In genomic region chr2:168907940-168908662, GRCh38 we compare ENCODE assay signal across 1 cellular context.
TF ChIP-seq lines count a peak whose summit lies in the region.

No MANE protein-coding gene starts in this region.

TF ChIP-seq in HepG2, 621 proteins besides CTCF, POLR2A, EP300 and RAD21:
- TF ChIP-seq, protein P1, sequence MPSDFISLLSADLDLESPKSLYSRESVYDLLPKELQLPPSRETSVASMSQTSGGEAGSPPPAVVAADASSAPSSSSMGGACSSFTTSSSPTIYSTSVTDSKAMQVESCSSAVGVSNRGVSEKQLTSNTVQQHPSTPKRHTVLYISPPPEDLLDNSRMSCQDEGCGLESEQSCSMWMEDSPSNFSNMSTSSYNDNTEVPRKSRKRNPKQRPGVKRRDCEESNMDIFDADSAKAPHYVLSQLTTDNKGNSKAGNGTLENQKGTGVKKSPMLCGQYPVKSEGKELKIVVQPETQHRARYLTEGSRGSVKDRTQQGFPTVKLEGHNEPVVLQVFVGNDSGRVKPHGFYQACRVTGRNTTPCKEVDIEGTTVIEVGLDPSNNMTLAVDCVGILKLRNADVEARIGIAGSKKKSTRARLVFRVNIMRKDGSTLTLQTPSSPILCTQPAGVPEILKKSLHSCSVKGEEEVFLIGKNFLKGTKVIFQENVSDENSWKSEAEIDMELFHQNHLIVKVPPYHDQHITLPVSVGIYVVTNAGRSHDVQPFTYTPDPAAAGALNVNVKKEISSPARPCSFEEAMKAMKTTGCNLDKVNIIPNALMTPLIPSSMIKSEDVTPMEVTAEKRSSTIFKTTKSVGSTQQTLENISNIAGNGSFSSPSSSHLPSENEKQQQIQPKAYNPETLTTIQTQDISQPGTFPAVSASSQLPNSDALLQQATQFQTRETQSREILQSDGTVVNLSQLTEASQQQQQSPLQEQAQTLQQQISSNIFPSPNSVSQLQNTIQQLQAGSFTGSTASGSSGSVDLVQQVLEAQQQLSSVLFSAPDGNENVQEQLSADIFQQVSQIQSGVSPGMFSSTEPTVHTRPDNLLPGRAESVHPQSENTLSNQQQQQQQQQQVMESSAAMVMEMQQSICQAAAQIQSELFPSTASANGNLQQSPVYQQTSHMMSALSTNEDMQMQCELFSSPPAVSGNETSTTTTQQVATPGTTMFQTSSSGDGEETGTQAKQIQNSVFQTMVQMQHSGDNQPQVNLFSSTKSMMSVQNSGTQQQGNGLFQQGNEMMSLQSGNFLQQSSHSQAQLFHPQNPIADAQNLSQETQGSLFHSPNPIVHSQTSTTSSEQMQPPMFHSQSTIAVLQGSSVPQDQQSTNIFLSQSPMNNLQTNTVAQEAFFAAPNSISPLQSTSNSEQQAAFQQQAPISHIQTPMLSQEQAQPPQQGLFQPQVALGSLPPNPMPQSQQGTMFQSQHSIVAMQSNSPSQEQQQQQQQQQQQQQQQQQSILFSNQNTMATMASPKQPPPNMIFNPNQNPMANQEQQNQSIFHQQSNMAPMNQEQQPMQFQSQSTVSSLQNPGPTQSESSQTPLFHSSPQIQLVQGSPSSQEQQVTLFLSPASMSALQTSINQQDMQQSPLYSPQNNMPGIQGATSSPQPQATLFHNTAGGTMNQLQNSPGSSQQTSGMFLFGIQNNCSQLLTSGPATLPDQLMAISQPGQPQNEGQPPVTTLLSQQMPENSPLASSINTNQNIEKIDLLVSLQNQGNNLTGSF (CRISPR knock-in tag; IDR thresholded peaks at IDR 0.05), result no peak
- TF ChIP-seq ZNF710 (CRISPR knock-in tag; IDR thresholded peaks at IDR 0.05; ENCODE audit: borderline replicate concordance), result no peak
- no peak for TF ChIP-seq NRL (CRISPR knock-in tag; IDR thresholded peaks at IDR 0.05; ENCODE audit: borderline replicate concordance)
- TF ChIP-seq, protein P2, sequence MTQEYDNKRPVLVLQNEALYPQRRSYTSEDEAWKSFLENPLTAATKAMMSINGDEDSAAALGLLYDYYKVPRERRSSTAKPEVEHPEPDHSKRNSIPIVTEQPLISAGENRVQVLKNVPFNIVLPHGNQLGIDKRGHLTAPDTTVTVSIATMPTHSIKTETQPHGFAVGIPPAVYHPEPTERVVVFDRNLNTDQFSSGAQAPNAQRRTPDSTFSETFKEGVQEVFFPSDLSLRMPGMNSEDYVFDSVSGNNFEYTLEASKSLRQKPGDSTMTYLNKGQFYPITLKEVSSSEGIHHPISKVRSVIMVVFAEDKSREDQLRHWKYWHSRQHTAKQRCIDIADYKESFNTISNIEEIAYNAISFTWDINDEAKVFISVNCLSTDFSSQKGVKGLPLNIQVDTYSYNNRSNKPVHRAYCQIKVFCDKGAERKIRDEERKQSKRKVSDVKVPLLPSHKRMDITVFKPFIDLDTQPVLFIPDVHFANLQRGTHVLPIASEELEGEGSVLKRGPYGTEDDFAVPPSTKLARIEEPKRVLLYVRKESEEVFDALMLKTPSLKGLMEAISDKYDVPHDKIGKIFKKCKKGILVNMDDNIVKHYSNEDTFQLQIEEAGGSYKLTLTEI (CRISPR knock-in tag; conservative IDR thresholded peaks at IDR 0.05), result no peak
- TF ChIP-seq MAF1 (CRISPR knock-in tag; IDR thresholded peaks at IDR 0.05; ENCODE audit: borderline replicate concordance), result no peak
- TF ChIP-seq HNF4G (IDR thresholded peaks at IDR 0.05; ENCODE audit: borderline replicate concordance, low read depth, low read length), result no peak
- TF ChIP-seq HNF4G (CRISPR knock-in tag; IDR thresholded peaks at IDR 0.05; ENCODE audit: borderline replicate concordance, low read depth), result no peak
- TF ChIP-seq MTA3 (CRISPR knock-in tag; IDR thresholded peaks at IDR 0.05), result no peak
- no peak for TF ChIP-seq MLLT10 (CRISPR knock-in tag; IDR thresholded peaks at IDR 0.05)
- no peak for TF ChIP-seq CENPBD1 (CRISPR knock-in tag; IDR thresholded peaks at IDR 0.05; ENCODE audit: borderline replicate concordance, low read depth)
- TF ChIP-seq TBP (CRISPR knock-in tag; IDR thresholded peaks at IDR 0.05), result no peak
- TF ChIP-seq ARNTL (CRISPR knock-in tag; IDR thresholded peaks at IDR 0.05), result no peak
- no peak for TF ChIP-seq KAT8 (CRISPR knock-in tag; IDR thresholded peaks at IDR 0.05)
- no peak for TF ChIP-seq ZNF660 (CRISPR knock-in tag; IDR thresholded peaks at IDR 0.05; ENCODE audit: borderline replicate concordance, low read depth)
- no peak for TF ChIP-seq ZGPAT (CRISPR knock-in tag; IDR thresholded peaks at IDR 0.05)
- no peak for TF ChIP-seq DMTF1 (CRISPR knock-in tag; IDR thresholded peaks at IDR 0.05)
- no peak for TF ChIP-seq SMARCE1 (IDR thresholded peaks at IDR 0.05; ENCODE audit: borderline replicate concordance)
- no peak for TF ChIP-seq ZNF263 (CRISPR knock-in tag; IDR thresholded peaks at IDR 0.05)
- TF ChIP-seq CREBL2 (CRISPR knock-in tag; IDR thresholded peaks at IDR 0.05; ENCODE audit: borderline replicate concordance), result no peak
- no peak for TF ChIP-seq HNF4A (CRISPR knock-in tag; IDR thresholded peaks at IDR 0.05)
